ENCODE assay signal across 15 cellular contexts in genomic region chr3:127204841-127205582, GRCh38. TPM values are rescaled to one million over a fixed set of nuclear protein-coding genes. Genes with fewer than 3 reads are reported as not detected.
"Had no signal": no experiment of that assay in that cellular context is flagged by ENCODE, and none has a peak within 500 bp of the region (broad histone marks: within the 10 kb centered on the region; RNA-seq: fewer than 3 reads in every experiment).

No MANE protein-coding gene starts in this region.

- H3K9me3 ChIP-seq: pancreas, transverse colon had no signal

- H3K4me1 ChIP-seq: gastroesophageal sphincter, pancreas, right atrium auricular region, transverse colon had no signal

- H3K36me3 ChIP-seq: gastroesophageal sphincter, neural progenitor cell, pancreas, right atrium auricular region, transverse colon had no signal

- H3K27me3 ChIP-seq: neural progenitor cell, pancreas, right atrium auricular region had no signal

- ATAC-seq: activated T-cell treated with anti-CD3 and anti-CD28 coated beads, Interleukin-2, amount 50 U/mL, for 72 hours; gastroesophageal sphincter; pancreas; T-helper 17 cell had no signal

- H3K4me3 ChIP-seq: gastroesophageal sphincter, neural progenitor cell, pancreas, right atrium auricular region, transverse colon had no signal

- DNase-seq: activated CD4-positive, alpha-beta T cell treated with anti-CD3 and anti-CD28 coated beads, Interleukin-2, amount 50 U/mL, for 4 hours; activated CD8-positive, alpha-beta memory T cell treated with anti-CD3 and anti-CD28 coated beads, Interleukin-2, amount 50 U/mL, for 4 hours; activated T-cell treated with anti-CD3 and anti-CD28 coated beads, Interleukin-2, amount 50 U/mL, for 72 hours; aorta; effector CD8-positive, alpha-beta T cell; kidney glomerular epithelial cell; pancreas; small intestine; T-helper 17 cell; transverse colon had no signal

- H3K27ac ChIP-seq: gastroesophageal sphincter, neural progenitor cell, pancreas, right atrium auricular region, transverse colon had no signal

RNA-seq across cellular contexts. Expression of gene PRR23E, which starts 12.1 kb away (rescaled TPM):
- total RNA-seq: activated T-cell treated with anti-CD3 and anti-CD28 coated beads, Interleukin-2, amount 50 U/mL, for 72 hours; aorta; gastroesophageal sphincter; lower leg skin; mesothelial cell of epicardium; pancreas; right atrium auricular region; T-helper 17 cell; transverse colon had no signal
